ENCODE assay signal across 3 cellular contexts in genomic region chr20:49268600-49269365, GRCh38.
TF ChIP-seq lines count a peak whose summit lies in the region.

No MANE protein-coding gene starts in this region.

TF ChIP-seq in GM12891, 5 proteins besides CTCF, POLR2A, EP300 and RAD21:
- TF ChIP-seq TAF1 (IDR thresholded peaks at IDR 0.05; ENCODE audit: low read depth, low read length): no peak

TF ChIP-seq in IMR-90, 13 proteins besides CTCF, POLR2A, EP300 and RAD21:
- TF ChIP-seq MAZ (IDR thresholded peaks at IDR 0.05; ENCODE audit: borderline replicate concordance, low read depth, low read length) (no peak), MXI1 (IDR thresholded peaks at IDR 0.05; ENCODE audit: borderline replicate concordance, low read depth, low read length) (0 out of 2 replicates have a peak, but pooled peaks have one; percentile 40)

TF ChIP-seq in GM12878, 131 proteins besides CTCF, POLR2A, EP300 and RAD21 (continues in another document):
- TF ChIP-seq CHD1 (IDR thresholded peaks at IDR 0.05; ENCODE audit: low read depth, low read length): no peak
- TF ChIP-seq EGR1 (IDR thresholded peaks at IDR 0.05; ENCODE audit: borderline replicate concordance in 1 of 2, low read depth in 2 of 2, low read length in 2 of 2): no peak
- no peak for TF ChIP-seq DPF2 (IDR thresholded peaks at IDR 0.05)
- TF ChIP-seq ASH2L (IDR thresholded peaks at IDR 0.05; ENCODE audit: borderline replicate concordance, low read depth): no peak
- no peak for TF ChIP-seq TCF12 (IDR thresholded peaks at IDR 0.05; ENCODE audit: low read depth, low read length)
- TF ChIP-seq ZBTB40 (IDR thresholded peaks at IDR 0.05; ENCODE audit: borderline replicate concordance): no peak
- no peak for TF ChIP-seq ZBED1 (IDR thresholded peaks at IDR 0.05; ENCODE audit: borderline replicate concordance)
- TF ChIP-seq FOS (IDR thresholded peaks at IDR 0.05; ENCODE audit: borderline replicate concordance, extremely low read depth, insufficient read length): no peak
- TF ChIP-seq NRF1 (conservative IDR thresholded peaks at IDR 0.05; ENCODE audit: low read depth, low read length): no peak
- no peak for TF ChIP-seq SRF (IDR thresholded peaks at IDR 0.05; ENCODE audit: low read depth in 2 of 2, low read length in 2 of 2)
- TF ChIP-seq, protein P1, sequence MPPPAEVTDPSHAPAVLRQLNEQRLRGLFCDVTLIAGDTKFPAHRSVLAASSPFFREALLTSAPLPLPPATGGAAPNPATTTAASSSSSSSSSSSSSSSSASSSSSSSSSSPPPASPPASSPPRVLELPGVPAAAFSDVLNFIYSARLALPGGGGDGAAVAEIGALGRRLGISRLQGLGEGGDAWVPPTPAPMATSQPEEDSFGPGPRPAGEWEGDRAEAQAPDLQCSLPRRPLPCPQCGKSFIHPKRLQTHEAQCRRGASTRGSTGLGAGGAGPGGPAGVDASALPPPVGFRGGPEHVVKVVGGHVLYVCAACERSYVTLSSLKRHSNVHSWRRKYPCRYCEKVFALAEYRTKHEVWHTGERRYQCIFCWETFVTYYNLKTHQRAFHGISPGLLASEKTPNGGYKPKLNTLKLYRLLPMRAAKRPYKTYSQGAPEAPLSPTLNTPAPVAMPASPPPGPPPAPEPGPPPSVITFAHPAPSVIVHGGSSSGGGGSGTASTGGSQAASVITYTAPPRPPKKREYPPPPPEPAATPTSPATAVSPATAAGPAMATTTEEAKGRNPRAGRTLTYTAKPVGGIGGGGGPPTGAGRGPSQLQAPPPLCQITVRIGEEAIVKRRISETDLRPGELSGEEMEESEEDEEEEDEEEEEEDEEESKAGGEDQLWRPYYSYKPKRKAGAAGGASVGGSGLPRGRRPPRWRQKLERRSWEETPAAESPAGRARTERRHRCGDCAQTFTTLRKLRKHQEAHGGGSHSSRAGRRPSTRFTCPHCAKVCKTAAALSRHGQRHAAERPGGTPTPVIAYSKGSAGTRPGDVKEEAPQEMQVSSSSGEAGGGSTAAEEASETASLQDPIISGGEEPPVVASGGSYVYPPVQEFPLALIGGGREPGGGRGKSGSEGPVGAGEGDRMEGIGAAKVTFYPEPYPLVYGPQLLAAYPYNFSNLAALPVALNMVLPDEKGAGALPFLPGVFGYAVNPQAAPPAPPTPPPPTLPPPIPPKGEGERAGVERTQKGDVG (CRISPR knock-in tag; IDR thresholded peaks at IDR 0.05): no peak
- TF ChIP-seq NR2C2 (IDR thresholded peaks at IDR 0.05; ENCODE audit: borderline replicate concordance, control insufficient read depth, insufficient read length, low read depth): no peak
- peak; percentile 66 for TF ChIP-seq ATF7 (IDR thresholded peaks at IDR 0.05; ENCODE audit: low read depth)
- no peak for TF ChIP-seq FOXM1 (IDR thresholded peaks at IDR 0.05; ENCODE audit: low read depth, low read length)
- no peak for TF ChIP-seq HDAC2 (IDR thresholded peaks at IDR 0.05)
- no peak for TF ChIP-seq CEBPZ (IDR thresholded peaks at IDR 0.05; ENCODE audit: low read depth, low read length)
- no peak for TF ChIP-seq E2F8 (IDR thresholded peaks at IDR 0.05; ENCODE audit: low read depth, partially characterized antibody)
- TF ChIP-seq POLR2AphosphoS2 (IDR thresholded peaks at IDR 0.05; ENCODE audit: low read depth, low read length): no peak
- no peak for TF ChIP-seq ZZZ3 (IDR thresholded peaks at IDR 0.05; ENCODE audit: control insufficient read depth, insufficient read length, low read depth)
- peak; percentile 80; the same call in 1 of the 2 replicates for TF ChIP-seq ZNF217 (IDR thresholded peaks at IDR 0.05)
- no peak for TF ChIP-seq WRNIP1 (IDR thresholded peaks at IDR 0.05; ENCODE audit: borderline replicate concordance, low read depth, low read length)
- no peak for TF ChIP-seq SREBF2 (IDR thresholded peaks at IDR 0.05; ENCODE audit: low read length)
- no peak for TF ChIP-seq TARDBP (IDR thresholded peaks at IDR 0.05; ENCODE audit: borderline replicate concordance)
- TF ChIP-seq, protein P2, sequence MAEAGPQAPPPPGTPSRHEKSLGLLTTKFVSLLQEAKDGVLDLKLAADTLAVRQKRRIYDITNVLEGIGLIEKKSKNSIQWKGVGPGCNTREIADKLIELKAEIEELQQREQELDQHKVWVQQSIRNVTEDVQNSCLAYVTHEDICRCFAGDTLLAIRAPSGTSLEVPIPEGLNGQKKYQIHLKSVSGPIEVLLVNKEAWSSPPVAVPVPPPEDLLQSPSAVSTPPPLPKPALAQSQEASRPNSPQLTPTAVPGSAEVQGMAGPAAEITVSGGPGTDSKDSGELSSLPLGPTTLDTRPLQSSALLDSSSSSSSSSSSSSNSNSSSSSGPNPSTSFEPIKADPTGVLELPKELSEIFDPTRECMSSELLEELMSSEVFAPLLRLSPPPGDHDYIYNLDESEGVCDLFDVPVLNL (IDR thresholded peaks at IDR 0.05; ENCODE audit: low read depth, low read length): no peak
- TF ChIP-seq, protein P3, sequence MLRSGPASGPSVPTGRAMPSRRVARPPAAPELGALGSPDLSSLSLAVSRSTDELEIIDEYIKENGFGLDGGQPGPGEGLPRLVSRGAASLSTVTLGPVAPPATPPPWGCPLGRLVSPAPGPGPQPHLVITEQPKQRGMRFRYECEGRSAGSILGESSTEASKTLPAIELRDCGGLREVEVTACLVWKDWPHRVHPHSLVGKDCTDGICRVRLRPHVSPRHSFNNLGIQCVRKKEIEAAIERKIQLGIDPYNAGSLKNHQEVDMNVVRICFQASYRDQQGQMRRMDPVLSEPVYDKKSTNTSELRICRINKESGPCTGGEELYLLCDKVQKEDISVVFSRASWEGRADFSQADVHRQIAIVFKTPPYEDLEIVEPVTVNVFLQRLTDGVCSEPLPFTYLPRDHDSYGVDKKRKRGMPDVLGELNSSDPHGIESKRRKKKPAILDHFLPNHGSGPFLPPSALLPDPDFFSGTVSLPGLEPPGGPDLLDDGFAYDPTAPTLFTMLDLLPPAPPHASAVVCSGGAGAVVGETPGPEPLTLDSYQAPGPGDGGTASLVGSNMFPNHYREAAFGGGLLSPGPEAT (IDR thresholded peaks at IDR 0.05; ENCODE audit: low read depth): peak; percentile 55
- TF ChIP-seq SUZ12 (IDR thresholded peaks at IDR 0.05; ENCODE audit: unreplicated experiment): no peak
- no peak for TF ChIP-seq CEBPB (IDR thresholded peaks at IDR 0.05; ENCODE audit: borderline replicate concordance in 1 of 2, low read depth in 2 of 2, low read length in 2 of 2)
- TF ChIP-seq KDM1A (IDR thresholded peaks at IDR 0.05; ENCODE audit: borderline replicate concordance): no peak
- no peak for TF ChIP-seq MYB (IDR thresholded peaks at IDR 0.05; ENCODE audit: borderline replicate concordance, low read depth, low read length)
- no peak for TF ChIP-seq SMC3 (IDR thresholded peaks at IDR 0.05; ENCODE audit: borderline replicate concordance, low read length)
- no peak for TF ChIP-seq JUNB (IDR thresholded peaks at IDR 0.05)
- TF ChIP-seq, protein P4, sequence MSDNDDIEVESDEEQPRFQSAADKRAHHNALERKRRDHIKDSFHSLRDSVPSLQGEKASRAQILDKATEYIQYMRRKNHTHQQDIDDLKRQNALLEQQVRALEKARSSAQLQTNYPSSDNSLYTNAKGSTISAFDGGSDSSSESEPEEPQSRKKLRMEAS (IDR thresholded peaks at IDR 0.05; ENCODE audit: low read depth, low read length): no peak
- TF ChIP-seq SIX5 (IDR thresholded peaks at IDR 0.05; ENCODE audit: low read depth, low read length, severe bottlenecking): no peak
- no peak for TF ChIP-seq NR2F1 (conservative IDR thresholded peaks at IDR 0.05)
- TF ChIP-seq BRCA1 (IDR thresholded peaks at IDR 0.05; ENCODE audit: low read depth, low read length): no peak
- TF ChIP-seq GATAD2B (conservative IDR thresholded peaks at IDR 0.05; ENCODE audit: low read depth): no peak
- TF ChIP-seq SMARCA5 (IDR thresholded peaks at IDR 0.05): peak; percentile 28; the same call in 1 of the 2 replicates
- TF ChIP-seq, protein P5, sequence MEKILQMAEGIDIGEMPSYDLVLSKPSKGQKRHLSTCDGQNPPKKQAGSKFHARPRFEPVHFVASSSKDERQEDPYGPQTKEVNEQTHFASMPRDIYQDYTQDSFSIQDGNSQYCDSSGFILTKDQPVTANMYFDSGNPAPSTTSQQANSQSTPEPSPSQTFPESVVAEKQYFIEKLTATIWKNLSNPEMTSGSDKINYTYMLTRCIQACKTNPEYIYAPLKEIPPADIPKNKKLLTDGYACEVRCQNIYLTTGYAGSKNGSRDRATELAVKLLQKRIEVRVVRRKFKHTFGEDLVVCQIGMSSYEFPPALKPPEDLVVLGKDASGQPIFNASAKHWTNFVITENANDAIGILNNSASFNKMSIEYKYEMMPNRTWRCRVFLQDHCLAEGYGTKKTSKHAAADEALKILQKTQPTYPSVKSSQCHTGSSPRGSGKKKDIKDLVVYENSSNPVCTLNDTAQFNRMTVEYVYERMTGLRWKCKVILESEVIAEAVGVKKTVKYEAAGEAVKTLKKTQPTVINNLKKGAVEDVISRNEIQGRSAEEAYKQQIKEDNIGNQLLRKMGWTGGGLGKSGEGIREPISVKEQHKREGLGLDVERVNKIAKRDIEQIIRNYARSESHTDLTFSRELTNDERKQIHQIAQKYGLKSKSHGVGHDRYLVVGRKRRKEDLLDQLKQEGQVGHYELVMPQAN (conservative IDR thresholded peaks at IDR 0.05): no peak
